Comparison of ENCODE assay signal across 15 cellular contexts in genomic region chr5:168649306-168649705, GRCh38.
"Had no signal": no experiment of that assay in that cellular context is flagged by ENCODE, and none has a peak within 500 bp of the region (broad histone marks: within the 10 kb centered on the region; RNA-seq: fewer than 3 reads in every experiment).

No MANE protein-coding gene starts in this region.

- H3K27me3 ChIP-seq: esophagus muscularis mucosa, heart left ventricle, left lung, sigmoid colon had no signal

- H3K4me3 ChIP-seq: esophagus muscularis mucosa, heart left ventricle, left lung, sigmoid colon had no signal

- H3K36me3 Mint-ChIP-seq: activated naive CD8-positive, alpha-beta T cell; memory B cell had no signal

- H3K27ac Mint-ChIP-seq: activated naive CD8-positive, alpha-beta T cell; memory B cell; nephron progenitor cell; stimulated activated naive CD8-positive, alpha-beta T cell treated with anti-CD3 and anti-CD28 coated beads, Interleukin-15, Interleukin-2, amounts not matched to agents 100 ng/mL and 50 ng/mL, for 24 hours had no signal

- DNase-seq: activated CD4-positive, alpha-beta T cell treated with anti-CD3 and anti-CD28 coated beads for 1 hour; activated effector memory CD4-positive, alpha-beta T cell treated with anti-CD3 and anti-CD28 coated beads, Interleukin-2, amount 50 U/mL, for 16 hours; foreskin melanocyte; heart left ventricle; islet precursor cell; left lung; nephron progenitor cell; sigmoid colon; stimulated activated CD4-positive, alpha-beta T cell treated with anti-CD3 and anti-CD28 coated beads, Interleukin-4, amount 100 ng/mL, for 1 hour; stimulated activated CD8-positive, alpha-beta memory T cell treated with anti-CD3 and anti-CD28 coated beads, Interleukin-4, amount 100 ng/mL, for 48 hours; T-helper 9 cell had no signal

- H3K9me3 ChIP-seq: esophagus muscularis mucosa, left lung, sigmoid colon had no signal

- H3K4me1 ChIP-seq: left lung had no signal

- H3K4me3 Mint-ChIP-seq: activated naive CD8-positive, alpha-beta T cell; memory B cell; nephron progenitor cell; stimulated activated naive CD8-positive, alpha-beta T cell treated with anti-CD3 and anti-CD28 coated beads, Interleukin-15, Interleukin-2, amounts not matched to agents 100 ng/mL and 50 ng/mL, for 24 hours had no signal

- H3K36me3 ChIP-seq: esophagus muscularis mucosa, heart left ventricle, left lung, sigmoid colon had no signal

- H3K4me1 Mint-ChIP-seq: memory B cell had no signal

- H3K27ac ChIP-seq: esophagus muscularis mucosa, heart left ventricle, left lung, sigmoid colon had no signal

- ATAC-seq: heart left ventricle, left lung had no signal
